Comparison of ENCODE assay signal across 27 cellular contexts in genomic region chr9:95561913-95562312, GRCh38.
"Had no signal": no experiment of that assay in that cellular context is flagged by ENCODE, and none has a peak within 500 bp of the region (broad histone marks: within the 10 kb centered on the region; RNA-seq: fewer than 3 reads in every experiment).

No MANE protein-coding gene starts in this region.

- FAIRE-seq: endothelial cell of umbilical vein, islet of Langerhans had no signal

- H3K9me3 ChIP-seq: esophagus muscularis mucosa, gastroesophageal sphincter, heart left ventricle, left lung, psoas muscle, sigmoid colon, stomach, thyroid gland, vagina had no signal

- H3K4me3 ChIP-seq: esophagus muscularis mucosa, gastroesophageal sphincter, heart left ventricle, left lung, psoas muscle, sigmoid colon, stomach, thyroid gland, vagina had no signal

- H3K9me3 Mint-ChIP-seq: stimulated activated effector memory CD8-positive, alpha-beta T cell treated with anti-CD3 and anti-CD28 coated beads, Interleukin-12 subunit alpha, Interleukin-12 subunit beta, amount 100 ng/mL, for 72 hours had no signal

- ATAC-seq: foreskin keratinocyte; gastroesophageal sphincter; heart left ventricle; left cardiac atrium; naive thymus-derived CD4-positive, alpha-beta T cell; psoas muscle; right cardiac atrium; stimulated activated effector memory CD8-positive, alpha-beta T cell treated with anti-CD3 and anti-CD28 coated beads, Interleukin-12 subunit alpha, Interleukin-12 subunit beta, amount 100 ng/mL, for 72 hours had no signal

- H3K27me3 ChIP-seq: sigmoid colon, thyroid gland, vagina had no signal

- DNase-seq: dermis blood vessel endothelial cell; effector memory CD4-positive, alpha-beta T cell; foreskin keratinocyte; heart left ventricle; hippocampal formation; left cardiac atrium; left lung; mesendoderm; midbrain; naive thymus-derived CD4-positive, alpha-beta T cell; nucleus accumbens; psoas muscle; right cardiac atrium; sigmoid colon; stimulated activated CD4-positive, alpha-beta T cell treated with anti-CD3 and anti-CD28 coated beads, Interleukin-2, amount 100 ng/mL, for 24 hours; stimulated activated CD4-positive, alpha-beta T cell treated with anti-CD3 and anti-CD28 coated beads, Interleukin-4, amount 100 ng/mL, for 24 hours; stimulated activated naive CD4-positive, alpha-beta T cell treated with Interleukin-2 at 50 U/mL for 16 hours; stomach; thyroid gland; trophoblast cell had no signal

- H3K4me1 ChIP-seq: esophagus muscularis mucosa, foreskin keratinocyte, gastroesophageal sphincter, heart left ventricle, left lung, psoas muscle, sigmoid colon, stomach, thyroid gland, vagina had no signal

- H3K27ac ChIP-seq: esophagus muscularis mucosa, foreskin keratinocyte, gastroesophageal sphincter, heart left ventricle, left lung, psoas muscle, sigmoid colon, stomach, thyroid gland, vagina had no signal

- H3K36me3 ChIP-seq: esophagus muscularis mucosa, gastroesophageal sphincter, heart left ventricle, left lung, sigmoid colon, stomach, thyroid gland, vagina had no signal

- H3K4me3 Mint-ChIP-seq: nephron; stimulated activated effector memory CD8-positive, alpha-beta T cell treated with anti-CD3 and anti-CD28 coated beads, Interleukin-12 subunit alpha, Interleukin-12 subunit beta, amount 100 ng/mL, for 72 hours had no signal

- H3K27ac Mint-ChIP-seq: naive thymus-derived CD4-positive, alpha-beta T cell; nephron; stimulated activated effector memory CD8-positive, alpha-beta T cell treated with anti-CD3 and anti-CD28 coated beads, Interleukin-12 subunit alpha, Interleukin-12 subunit beta, amount 100 ng/mL, for 72 hours had no signal
